In the genomic region with DNA sequence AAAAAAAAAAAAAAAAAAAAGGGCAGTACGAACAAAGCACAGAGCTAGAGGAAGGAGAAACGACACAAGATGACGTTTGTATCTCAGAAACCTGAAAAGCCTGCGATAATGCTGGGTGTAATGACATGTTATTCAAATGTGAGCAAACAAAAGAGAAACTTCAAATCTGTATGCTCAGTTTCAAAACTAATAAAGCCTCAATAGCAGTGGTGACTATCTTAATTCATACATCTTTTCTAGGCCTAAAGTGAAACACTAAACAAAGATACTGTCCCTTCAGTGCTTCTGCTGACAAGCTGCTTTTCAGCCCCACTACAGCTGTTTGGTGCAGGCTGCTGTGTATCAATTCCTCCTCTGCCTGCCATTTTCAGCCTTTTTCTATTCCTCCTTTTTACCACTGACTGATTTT, we compare ENCODE assay signal across 10 cellular contexts. TPM values are rescaled to one million over a fixed set of nuclear protein-coding genes. Genes with fewer than 3 reads are reported as not detected.
A peak's percentile ranks its signal among the peaks of the same experiment; 100 is the strongest.
DNase-seq lines count a peak whose midpoint lies in the region; ATAC-seq, FAIRE-seq and TF ChIP-seq lines count a peak whose summit lies in the region.
"Had no signal": no experiment of that assay in that cellular context is flagged by ENCODE, and none has a peak within 500 bp of the region (broad histone marks: within the 10 kb centered on the region; RNA-seq: fewer than 3 reads in every experiment).

No MANE protein-coding gene starts in this region.

- H3K79me2 ChIP-seq in astrocyte (ENCODE audit: insufficient read depth, low read length) = peaks cover 6% of the 10 kb centered on the region

- H3K9me3 Mint-ChIP-seq in astrocyte (ENCODE audit: unreplicated experiment) = no peaks in the 10 kb centered on the region
- H3K9me3 Mint-ChIP-seq in activated CD8-positive, alpha-beta T cell treated with anti-CD3 and anti-CD28 coated beads, Interleukin-2, amount 10 ng/mL, durations not matched to agents 7 days and 5 days (ENCODE audit: insufficient read depth) = no peaks in the 10 kb centered on the region
- no peaks in the 10 kb centered on the region for H3K9me3 Mint-ChIP-seq in activated T-helper 1 cell treated with anti-CD3 and anti-CD28 coated beads, Interleukin-12 subunit alpha, Interleukin-12 subunit beta, Interleukin-2, Interleukin-4 antibody, amounts not matched to agents 30 ng/mL and 10 ng/mL and 1 ng/mL, durations not matched to agents 14 hours and 24 hours and 36 hours

- no peak overlapping the region for H3K27ac ChIP-seq in astrocyte (ENCODE audit: low read depth, low read length)

- no peaks in the 10 kb centered on the region for H3K9me3 ChIP-seq in astrocyte (ENCODE audit: insufficient read depth, low read depth, low read length)

- H3K4me1 Mint-ChIP-seq in astrocyte (ENCODE audit: low read depth, unreplicated experiment) = peaks cover 24% of the 10 kb centered on the region
- no peaks in the 10 kb centered on the region for H3K4me1 Mint-ChIP-seq in activated CD8-positive, alpha-beta T cell treated with anti-CD3 and anti-CD28 coated beads, Interleukin-2, amount 10 ng/mL, durations not matched to agents 7 days and 5 days (ENCODE audit: low read depth)
- no peaks in the 10 kb centered on the region for H3K4me1 Mint-ChIP-seq in activated T-helper 1 cell treated with anti-CD3 and anti-CD28 coated beads, Interleukin-12 subunit alpha, Interleukin-12 subunit beta, Interleukin-2, Interleukin-4 antibody, amounts not matched to agents 30 ng/mL and 10 ng/mL and 1 ng/mL, durations not matched to agents 14 hours and 24 hours and 36 hours (ENCODE audit: low read depth)

- H3K4me2 ChIP-seq in astrocyte (ENCODE audit: low read length) = no peak overlapping the region

- no peak overlapping the region for H3K4me3 Mint-ChIP-seq in astrocyte (ENCODE audit: unreplicated experiment)
- H3K4me3 Mint-ChIP-seq in activated CD8-positive, alpha-beta T cell treated with anti-CD3 and anti-CD28 coated beads, Interleukin-2, amount 10 ng/mL, durations not matched to agents 7 days and 5 days = no peak overlapping the region
- no peak overlapping the region for H3K4me3 Mint-ChIP-seq in activated T-helper 1 cell treated with anti-CD3 and anti-CD28 coated beads, Interleukin-12 subunit alpha, Interleukin-12 subunit beta, Interleukin-2, Interleukin-4 antibody, amounts not matched to agents 30 ng/mL and 10 ng/mL and 1 ng/mL, durations not matched to agents 14 hours and 24 hours and 36 hours

- H3K36me3 Mint-ChIP-seq in astrocyte (ENCODE audit: low read depth, unreplicated experiment) = no peaks in the 10 kb centered on the region
- peaks cover 13% of the 10 kb centered on the region for H3K36me3 Mint-ChIP-seq in activated CD8-positive, alpha-beta T cell treated with anti-CD3 and anti-CD28 coated beads, Interleukin-2, amount 10 ng/mL, durations not matched to agents 7 days and 5 days (ENCODE audit: low read depth)
- H3K36me3 Mint-ChIP-seq in activated T-helper 1 cell treated with anti-CD3 and anti-CD28 coated beads, Interleukin-12 subunit alpha, Interleukin-12 subunit beta, Interleukin-2, Interleukin-4 antibody, amounts not matched to agents 30 ng/mL and 10 ng/mL and 1 ng/mL, durations not matched to agents 14 hours and 24 hours and 36 hours (ENCODE audit: low read depth) = peaks cover 13% of the 10 kb centered on the region

- ATAC-seq in GM19351 (IDR thresholded peaks at IDR 0.05; ENCODE audit: unreplicated experiment) (peak; percentile 96), HG02973 (IDR thresholded peaks at IDR 0.05; ENCODE audit: unreplicated experiment) (peak; percentile 77)
- ATAC-seq in activated CD8-positive, alpha-beta T cell treated with anti-CD3 and anti-CD28 coated beads, Interleukin-2, amount 10 ng/mL, durations not matched to agents 7 days and 5 days = no peak

- H3K27me3 Mint-ChIP-seq in astrocyte (ENCODE audit: low read depth, unreplicated experiment) = no peaks in the 10 kb centered on the region
- H3K27me3 Mint-ChIP-seq in activated CD8-positive, alpha-beta T cell treated with anti-CD3 and anti-CD28 coated beads, Interleukin-2, amount 10 ng/mL, durations not matched to agents 7 days and 5 days (ENCODE audit: low read depth) = no peaks in the 10 kb centered on the region
- H3K27me3 Mint-ChIP-seq in activated T-helper 1 cell treated with anti-CD3 and anti-CD28 coated beads, Interleukin-12 subunit alpha, Interleukin-12 subunit beta, Interleukin-2, Interleukin-4 antibody, amounts not matched to agents 30 ng/mL and 10 ng/mL and 1 ng/mL, durations not matched to agents 14 hours and 24 hours and 36 hours (ENCODE audit: insufficient read depth) = no peaks in the 10 kb centered on the region

- no peak overlapping the region for H3K9ac ChIP-seq in astrocyte (ENCODE audit: low read length)

- POLR2A ChIA-PET in activated CD8-positive, alpha-beta T cell treated with anti-CD3 and anti-CD28 coated beads, Interleukin-2, amount 10 ng/mL, durations not matched to agents 7 days and 5 days (lab: Charles Lee) = no interaction called here

- FAIRE-seq in astrocyte (lab: Jason Lieb, UNC) = no peak
- FAIRE-seq: H54 had no signal

- H3K36me3 ChIP-seq in astrocyte (ENCODE audit: insufficient read depth, low read length) = no peaks in the 10 kb centered on the region

- DNase-seq in DMS53 (lab: John Stamatoyannopoulos, UW) (peak; percentile 90), astrocyte (ENCODE audit: low read depth) (no peak), cardiac septum (ENCODE audit: low spot score) (no peak), activated gamma-delta T cell treated with Interleukin-2 at 50 U/mL for 16 hours (no peak)
- no peak for DNase-seq in activated CD8-positive, alpha-beta T cell treated with anti-CD3 and anti-CD28 coated beads, Interleukin-2, amount 10 ng/mL, durations not matched to agents 7 days and 5 days
- no peak for DNase-seq in activated T-helper 1 cell treated with anti-CD3 and anti-CD28 coated beads, Interleukin-12 subunit alpha, Interleukin-12 subunit beta, Interleukin-2, Interleukin-4 antibody, amounts not matched to agents 30 ng/mL and 10 ng/mL and 1 ng/mL, durations not matched to agents 14 hours and 24 hours and 36 hours (ENCODE audit: low spot score)
- DNase-seq: activated T-cell treated with anti-CD3 and anti-CD28 coated beads, Interleukin-2, amount 50 U/mL, for 1 hour had no signal

- H3K27me3 ChIP-seq in astrocyte (ENCODE audit: insufficient read depth, low read length) = no peaks in the 10 kb centered on the region

- no peaks in the 10 kb centered on the region for H4K20me1 ChIP-seq in astrocyte (ENCODE audit: insufficient read depth, low read length)

- intact Hi-C loops in cardiac septum (cut with DNase I) = no loop called here
- intact Hi-C loops in activated T-helper 1 cell treated with anti-CD3 and anti-CD28 coated beads, Interleukin-12 subunit alpha, Interleukin-12 subunit beta, Interleukin-2, Interleukin-4 antibody, amounts not matched to agents 30 ng/mL and 10 ng/mL and 1 ng/mL, durations not matched to agents 14 hours and 24 hours and 36 hours (cut with micrococcal nuclease) = no loop called here

- H3K4me1 ChIP-seq in astrocyte (ENCODE audit: insufficient read depth, low read length) = peaks cover 8% of the 10 kb centered on the region

- CTCF ChIA-PET in activated CD8-positive, alpha-beta T cell treated with anti-CD3 and anti-CD28 coated beads, Interleukin-2, amount 10 ng/mL, durations not matched to agents 7 days and 5 days (lab: Charles Lee) = interaction anchor here (0.9 kb wide), 1 partner anchor 15 kb away, joined by 4 read pairs; the partner anchor contains the start of gene ITPR2

- no peak for TF ChIP-seq CTCF in astrocyte (IDR thresholded peaks at IDR 0.05; ENCODE audit: insufficient read depth, low read depth, low read length)

- H3K27ac Mint-ChIP-seq in astrocyte (ENCODE audit: unreplicated experiment) = peak overlapping the region; percentile 34
- no peak overlapping the region for H3K27ac Mint-ChIP-seq in activated CD8-positive, alpha-beta T cell treated with anti-CD3 and anti-CD28 coated beads, Interleukin-2, amount 10 ng/mL, durations not matched to agents 7 days and 5 days
- no peak overlapping the region for H3K27ac Mint-ChIP-seq in activated T-helper 1 cell treated with anti-CD3 and anti-CD28 coated beads, Interleukin-12 subunit alpha, Interleukin-12 subunit beta, Interleukin-2, Interleukin-4 antibody, amounts not matched to agents 30 ng/mL and 10 ng/mL and 1 ng/mL, durations not matched to agents 14 hours and 24 hours and 36 hours

- no peak overlapping the region for H2AFZ ChIP-seq in astrocyte (ENCODE audit: low read depth, low read length)

- H3K4me3 ChIP-seq in astrocyte (ENCODE audit: insufficient read depth, low read depth, low read length) = no peak overlapping the region

RNA-seq across cellular contexts. Expression of gene ITPR2, which starts 15.8 kb away (rescaled TPM):
- total RNA-seq in astrocyte (24.4 and 24.8 TPM in 2 replicates), cardiac septum (20.9 TPM)
- total RNA-seq in activated CD8-positive, alpha-beta T cell treated with anti-CD3 and anti-CD28 coated beads, Interleukin-2, amount 10 ng/mL, durations not matched to agents 7 days and 5 days = 10 to 100 TPM; 33.5 to 34.6 TPM
- total RNA-seq in activated T-helper 1 cell treated with anti-CD3 and anti-CD28 coated beads, Interleukin-12 subunit alpha, Interleukin-12 subunit beta, Interleukin-2, Interleukin-4 antibody, amounts not matched to agents 30 ng/mL and 10 ng/mL and 1 ng/mL, durations not matched to agents 14 hours and 24 hours and 36 hours = 33.0 and 34.2 TPM in 2 replicates
